In the genomic region with DNA sequence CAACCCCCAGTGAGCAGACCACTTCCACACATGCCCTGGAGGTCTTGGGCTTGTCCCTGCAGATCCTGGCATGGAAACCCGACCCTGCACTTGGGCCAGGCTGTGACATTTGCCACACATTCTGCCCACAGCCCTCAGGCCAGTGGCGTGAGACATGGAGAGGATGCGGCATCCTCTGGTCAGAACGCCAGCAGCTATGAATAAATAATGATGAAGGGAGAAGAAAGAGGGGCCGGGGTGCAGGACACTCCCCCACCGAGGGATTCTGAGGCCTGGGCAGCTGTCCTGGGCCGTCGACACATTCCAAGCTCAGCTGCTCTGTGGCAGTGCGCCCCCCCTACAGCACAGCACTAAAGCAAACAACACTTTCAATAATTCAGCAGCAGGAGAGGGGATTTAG, we compare ENCODE assay signal across 36 cellular contexts.
"Had no signal": no experiment of that assay in that cellular context is flagged by ENCODE, and none has a peak within 500 bp of the region (broad histone marks: within the 10 kb centered on the region; RNA-seq: fewer than 3 reads in every experiment).

No MANE protein-coding gene starts in this region.

- H3K9me3 Mint-ChIP-seq: activated CD4-positive, alpha-beta memory T cell treated with anti-CD3 and anti-CD28 coated beads for 36 hours; activated naive CD8-positive, alpha-beta T cell treated with anti-CD3 and anti-CD28 coated beads for 36 hours; T-helper 1 cell treated with Interleukin-12 subunit alpha and Interleukin-12 subunit beta and Interleukin-4 antibody, amounts not matched to agents 30 μg/mL and 1 μg/mL, for 36 hours; T-helper 2 cell treated with Interferon-gamma antibody and Interleukin-4, amounts not matched to agents 5 μg/mL and 100 μg/mL, for 36 hours; WTC11 had no signal

- H3K27ac ChIP-seq: brain microvascular endothelial cell, Peyer's patch had no signal

- H3K36me3 ChIP-seq: brain microvascular endothelial cell, Peyer's patch had no signal

- H3K27ac Mint-ChIP-seq: activated CD4-positive, alpha-beta memory T cell treated with anti-CD3 and anti-CD28 coated beads for 36 hours; activated CD4-positive, alpha-beta T cell treated with anti-CD3 and anti-CD28 coated beads for 36 hours; activated naive CD8-positive, alpha-beta T cell treated with anti-CD3 and anti-CD28 coated beads for 36 hours; T-helper 1 cell treated with Interleukin-12 subunit alpha and Interleukin-12 subunit beta and Interleukin-4 antibody, amounts not matched to agents 30 μg/mL and 1 μg/mL, for 36 hours; T-helper 2 cell treated with Interferon-gamma antibody and Interleukin-4, amounts not matched to agents 5 μg/mL and 100 μg/mL, for 36 hours; WTC11 had no signal

- H3K9me3 ChIP-seq: Peyer's patch had no signal

- H3K4me3 Mint-ChIP-seq: activated CD4-positive, alpha-beta memory T cell treated with anti-CD3 and anti-CD28 coated beads for 36 hours; activated CD4-positive, alpha-beta T cell treated with anti-CD3 and anti-CD28 coated beads for 36 hours; activated naive CD8-positive, alpha-beta T cell treated with anti-CD3 and anti-CD28 coated beads for 36 hours; T-helper 1 cell treated with Interleukin-12 subunit alpha and Interleukin-12 subunit beta and Interleukin-4 antibody, amounts not matched to agents 30 μg/mL and 1 μg/mL, for 36 hours; T-helper 2 cell treated with Interferon-gamma antibody and Interleukin-4, amounts not matched to agents 5 μg/mL and 100 μg/mL, for 36 hours; WTC11 had no signal

- ATAC-seq: activated CD4-positive, alpha-beta T cell treated with anti-CD3 and anti-CD28 coated beads for 36 hours; activated CD4-positive, CD25-positive, alpha-beta regulatory T cell treated with anti-CD3 and anti-CD28 coated beads, Interleukin-2, amount 50 U/mL, for 24 hours; PC-3; WTC11 had no signal

- H3K4me1 ChIP-seq: Peyer's patch had no signal

- DNase-seq: activated CD4-positive, alpha-beta memory T cell treated with anti-CD3 and anti-CD28 coated beads for 36 hours; activated CD4-positive, alpha-beta T cell treated with anti-CD3 and anti-CD28 coated beads for 36 hours; activated CD4-positive, alpha-beta T cell treated with anti-CD3 and anti-CD28 coated beads, Interleukin-2, amount 50 U/mL, for 1 hour; activated CD8-positive, alpha-beta memory T cell treated with anti-CD3 and anti-CD28 coated beads, Interleukin-2, amount 50 U/mL, for 4 hours; activated effector memory CD4-positive, alpha-beta T cell treated with anti-CD3 and anti-CD28 coated beads, Interleukin-2, amount 50 U/mL, for 16 hours; activated naive CD4-positive, alpha-beta T cell; activated naive CD4-positive, alpha-beta T cell treated with anti-CD3 and anti-CD28 coated beads, Interleukin-2, amount 50 U/mL, for 16 hours; activated naive CD8-positive, alpha-beta T cell treated with anti-CD3 and anti-CD28 coated beads for 36 hours; activated T-cell treated with anti-CD3 and anti-CD28 coated beads for 4 hours; activated T-cell treated with anti-CD3 and anti-CD28 coated beads, Interleukin-2, amount 50 U/mL, for 48 hours; amniotic stem cell; aorta; brain microvascular endothelial cell; central memory CD4-positive, alpha-beta T cell; Kasumi-1; KG1; MM.1S; MV-4-11; NCI-H1092; NCI-H1436 treated with DMSO at 0.1 percent for 48 hours; NCI-H1694 treated with DMSO at 0.1 percent for 48 hours; NCI-H2029 treated with DMSO at 0.1 percent for 48 hours; NCI-H2107; NCI-H2171; NCI-H510A; NCI-H526; NCI-H748 treated with DMSO at 0.1 percent for 48 hours; NK-92 treated with Interleukin-12 subunit alpha and Interleukin-12 subunit beta, amount 100 ng/mL, for 24 hours; PC-3; Peyer's patch; RPMI8226; SHP77 treated with DMSO at 0.1 percent for 48 hours had no signal

- H3K36me3 Mint-ChIP-seq: activated CD4-positive, alpha-beta memory T cell treated with anti-CD3 and anti-CD28 coated beads for 36 hours; activated naive CD8-positive, alpha-beta T cell treated with anti-CD3 and anti-CD28 coated beads for 36 hours; WTC11 had no signal

- H3K4me3 ChIP-seq: Peyer's patch had no signal
